ENCODE assay signal across 18 cellular contexts in genomic region chr3:43257850-43258249, GRCh38. TPM values are rescaled to one million over a fixed set of nuclear protein-coding genes. Genes with fewer than 3 reads are reported as not detected.
DNase-seq lines count a peak whose midpoint lies in the region; ATAC-seq and TF ChIP-seq lines count a peak whose summit lies in the region.
"Had no signal": no experiment of that assay in that cellular context is flagged by ENCODE, and none has a peak within 500 bp of the region (broad histone marks: within the 10 kb centered on the region; RNA-seq: fewer than 3 reads in every experiment).

No MANE protein-coding gene starts in this region.

- peaks cover 0 to 3% of the 10 kb centered on the region in 2 donors for H3K36me3 Mint-ChIP-seq in CD14-positive monocyte
- no peaks in the 10 kb centered on the region for H3K36me3 Mint-ChIP-seq in stimulated activated naive B cell treated with anti-CD40 and anti-IgM and Interleukin-4, amounts not matched to agents 10 μg/mL and 1 μg/mL and 100 μg/mL, for 72 hours

- peak; percentile 72 for ATAC-seq in left lung
- peak; percentile 45 to 65 for ATAC-seq in stimulated activated naive B cell treated with anti-CD40 and anti-IgM and Interleukin-4, amounts not matched to agents 10 μg/mL and 1 μg/mL and 100 μg/mL, for 72 hours (replicated peaks)
- ATAC-seq: SK-N-SH treated with all-trans-retinoic acid at 6 μM for 48 hours had no signal

- no peaks in the 10 kb centered on the region for H3K36me3 ChIP-seq in left lung
- H3K36me3 ChIP-seq in Peyer's patch = no peaks in the 10 kb centered on the region

- H3K27ac ChIP-seq in left lung (peak overlapping the region in 1 of 2 donors; percentile 53), Peyer's patch (no peak overlapping the region)
- H3K27ac ChIP-seq: C4-2B, KMS-11 had no signal

- TF ChIP-seq POLR2A in Peyer's patch (IDR thresholded peaks at IDR 0.05) = no peak

- intact Hi-C loops in CD14-positive monocyte (cut with micrococcal nuclease) = loop anchor here in 1 of 2 donors (5.0 kb wide), 1 partner anchor 34 kb away; no protein-coding TSS in a partner anchor
- intact Hi-C loops in left lung (cut with DNase I) = no loop called here

- DNase-seq in CD14-positive monocyte (ENCODE audit: low spot score) (no peak), cerebellar cortex (ENCODE audit: low spot score) (peak; percentile 44), left lung (no peak), midbrain (lab: John Stamatoyannopoulos, UW) (no peak), NCI-H2107 (lab: John Stamatoyannopoulos, UW) (no peak), Peyer's patch (no peak), MV-4-11 (lab: John Stamatoyannopoulos, UW) (no peak)
- no peak for DNase-seq in stimulated activated naive B cell treated with anti-CD40 and anti-IgM and Interleukin-4, amounts not matched to agents 10 μg/mL and 1 μg/mL and 100 μg/mL, for 72 hours
- DNase-seq: DMS79, NCI-H1092 treated with DMSO at 0.1 percent for 48 hours, NCI-H146, NCI-H2029 treated with DMSO at 0.1 percent for 48 hours, NCI-H2171 treated with DMSO at 0.1 percent for 48 hours, RPMI8226, SIG-M5 had no signal

- H3K4me1 ChIP-seq in left lung = peaks cover 0 to 37% of the 10 kb centered on the region in 2 donors
- H3K4me1 ChIP-seq in Peyer's patch = no peaks in the 10 kb centered on the region

- H3K27me3 ChIP-seq in left lung (no peaks in the 10 kb centered on the region), Peyer's patch (no peaks in the 10 kb centered on the region)

- TF ChIP-seq CTCF in CD14-positive monocyte (IDR thresholded peaks at IDR 0.05) (no peak), left lung (IDR thresholded peaks at IDR 0.05) (no peak), Peyer's patch (IDR thresholded peaks at IDR 0.05) (no peak)

- H3K27me3 Mint-ChIP-seq in CD14-positive monocyte (ENCODE audit: low read depth in 3 of 3) = peaks cover 0 to 10% (median 2%) of the 10 kb centered on the region in 3 donors
- H3K27me3 Mint-ChIP-seq in stimulated activated naive B cell treated with anti-CD40 and anti-IgM and Interleukin-4, amounts not matched to agents 10 μg/mL and 1 μg/mL and 100 μg/mL, for 72 hours = no peaks in the 10 kb centered on the region

- H3K9me3 Mint-ChIP-seq in CD14-positive monocyte = peaks cover 0 to 5% (median 0%) of the 10 kb centered on the region in 7 donors
- no peaks in the 10 kb centered on the region for H3K9me3 Mint-ChIP-seq in stimulated activated naive B cell treated with anti-CD40 and anti-IgM and Interleukin-4, amounts not matched to agents 10 μg/mL and 1 μg/mL and 100 μg/mL, for 72 hours

- H3K4me3 ChIP-seq in left lung = no peak overlapping the region
- H3K4me3 ChIP-seq in Peyer's patch = no peak overlapping the region

- H3K27ac Mint-ChIP-seq in CD14-positive monocyte = peak overlapping the region in 5 of 7 donors; percentile 22 to 99 (median 46)
- H3K27ac Mint-ChIP-seq in stimulated activated naive B cell treated with anti-CD40 and anti-IgM and Interleukin-4, amounts not matched to agents 10 μg/mL and 1 μg/mL and 100 μg/mL, for 72 hours = no peak overlapping the region

- peaks cover 53% of the 10 kb centered on the region for H3K4me1 Mint-ChIP-seq in CD14-positive monocyte
- H3K4me1 Mint-ChIP-seq in stimulated activated naive B cell treated with anti-CD40 and anti-IgM and Interleukin-4, amounts not matched to agents 10 μg/mL and 1 μg/mL and 100 μg/mL, for 72 hours = peaks cover 30 to 42% of the 10 kb centered on the region in 2 donors

- H3K9me3 ChIP-seq in left lung (no peaks in the 10 kb centered on the region), Peyer's patch (no peaks in the 10 kb centered on the region)

- H3K4me3 Mint-ChIP-seq in CD14-positive monocyte = no peak overlapping the region
- no peak overlapping the region for H3K4me3 Mint-ChIP-seq in stimulated activated naive B cell treated with anti-CD40 and anti-IgM and Interleukin-4, amounts not matched to agents 10 μg/mL and 1 μg/mL and 100 μg/mL, for 72 hours

RNA-seq across cellular contexts. Expression of gene SNRK, which starts 28.5 kb away (rescaled TPM):
- 10 to 100 TPM; 12.8 to 19.7 TPM for polyA plus RNA-seq in CD14-positive monocyte
- total RNA-seq in left lung (10 to 100 TPM; 29.5 to 45.9 TPM), Peyer's patch (10 to 100 TPM; 48.7 to 69.4 (median 56.7) TPM)
